1 cellular context compared by ENCODE assay signal in genomic region chr2:67436221-67436620, GRCh38.
TF ChIP-seq lines count a peak whose summit lies in the region.

No MANE protein-coding gene starts in this region.

TF ChIP-seq in IMR-90, 13 proteins besides CTCF, POLR2A, EP300 and RAD21 (continued from another document):
- TF ChIP-seq USF2 (IDR thresholded peaks at IDR 0.05; ENCODE audit: low read depth, low read length) (no peak), FOS (IDR thresholded peaks at IDR 0.05; ENCODE audit: low read depth, low read length) (no peak), SMC3 (IDR thresholded peaks at IDR 0.05; ENCODE audit: low read depth, low read length) (no peak), MXI1 (IDR thresholded peaks at IDR 0.05; ENCODE audit: borderline replicate concordance, low read depth, low read length) (no peak), CEBPB (IDR thresholded peaks at IDR 0.05; ENCODE audit: low read depth, low read length) (no peak), MAFK (IDR thresholded peaks at IDR 0.05; ENCODE audit: low read depth, low read length) (no peak), BHLHE40 (IDR thresholded peaks at IDR 0.05; ENCODE audit: low read depth, low read length) (no peak), CHD1 (IDR thresholded peaks at IDR 0.05; ENCODE audit: low read depth, low read length) (no peak)
- TF ChIP-seq, protein P1, sequence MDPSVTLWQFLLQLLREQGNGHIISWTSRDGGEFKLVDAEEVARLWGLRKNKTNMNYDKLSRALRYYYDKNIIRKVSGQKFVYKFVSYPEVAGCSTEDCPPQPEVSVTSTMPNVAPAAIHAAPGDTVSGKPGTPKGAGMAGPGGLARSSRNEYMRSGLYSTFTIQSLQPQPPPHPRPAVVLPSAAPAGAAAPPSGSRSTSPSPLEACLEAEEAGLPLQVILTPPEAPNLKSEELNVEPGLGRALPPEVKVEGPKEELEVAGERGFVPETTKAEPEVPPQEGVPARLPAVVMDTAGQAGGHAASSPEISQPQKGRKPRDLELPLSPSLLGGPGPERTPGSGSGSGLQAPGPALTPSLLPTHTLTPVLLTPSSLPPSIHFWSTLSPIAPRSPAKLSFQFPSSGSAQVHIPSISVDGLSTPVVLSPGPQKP (IDR thresholded peaks at IDR 0.05; ENCODE audit: borderline replicate concordance, low read depth, low read length), result no peak
